ENCODE assay signal across 10 cellular contexts in the genomic region with DNA sequence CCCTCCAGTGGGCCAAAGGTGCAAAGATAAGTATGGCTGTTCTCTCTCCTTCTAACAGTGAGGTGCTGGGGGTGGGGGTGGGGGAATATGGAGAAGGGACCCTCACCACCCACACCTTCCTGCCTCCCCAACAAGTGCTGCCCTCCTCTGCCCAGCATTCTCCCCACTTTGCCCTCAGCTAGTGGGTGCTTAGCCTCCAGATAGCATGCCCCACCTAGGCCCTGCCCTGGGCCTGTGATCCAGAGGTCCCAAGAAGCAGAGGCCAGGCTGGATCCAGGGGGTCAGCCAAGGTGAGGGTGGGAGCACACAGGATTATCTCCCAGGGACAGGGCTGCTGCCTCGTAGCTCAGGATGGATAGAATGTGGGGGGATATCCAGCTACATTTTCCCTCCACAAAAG. TPM values are rescaled to one million over a fixed set of nuclear protein-coding genes. Genes with fewer than 3 reads are reported as not detected.
A peak's percentile ranks its signal among the peaks of the same experiment; 100 is the strongest.
DNase-seq lines count a peak whose midpoint lies in the region; ATAC-seq and TF ChIP-seq lines count a peak whose summit lies in the region.
"Had no signal": no experiment of that assay in that cellular context is flagged by ENCODE, and none has a peak within 500 bp of the region (broad histone marks: within the 10 kb centered on the region; RNA-seq: fewer than 3 reads in every experiment).

No MANE protein-coding gene starts in this region.

- peaks cover 70 to 91% (median 83%) of the 10 kb centered on the region in 10 experiments for H3K4me1 ChIP-seq in BLaER1 treated with 17β-estradiol and CSF1 and Interleukin-3, amounts not matched to agents 10 nM and 100 nM
- H3K4me1 ChIP-seq in MM.1S (ENCODE audit: low read length) (peaks cover 15% of the 10 kb centered on the region), ectodermal cell (ENCODE audit: control insufficient read depth, insufficient read depth, low read length) (peaks cover 15% of the 10 kb centered on the region)

- H2AFZ ChIP-seq in MM.1S (ENCODE audit: low read length) = peak overlapping the region; percentile 91; the same call in 1 of the 2 replicates

- TF ChIP-seq CTCF in MM.1S (IDR thresholded peaks at IDR 0.05; ENCODE audit: low read length) (no peak), nephron progenitor cell (IDR thresholded peaks at IDR 0.05) (no peak)

- peaks cover 11% of the 10 kb centered on the region for H3F3A ChIP-seq in MM.1S (ENCODE audit: insufficient read depth, low read length)

- no peaks in the 10 kb centered on the region for H3K9me3 ChIP-seq in BLaER1 treated with 17β-estradiol and CSF1 and Interleukin-3, amounts not matched to agents 10 nM and 100 nM (replicated peaks in 1 of 11)
- H3K9me3 ChIP-seq in MM.1S (replicated peaks; ENCODE audit: insufficient read depth, low read length) = no peaks in the 10 kb centered on the region
- H3K9me3 ChIP-seq in ectodermal cell (ENCODE audit: control insufficient read depth, low read length) = no peaks in the 10 kb centered on the region
- H3K9me3 ChIP-seq: SJSA1 had no signal

- peaks cover 55% of the 10 kb centered on the region for H3K4me1 Mint-ChIP-seq in nephron progenitor cell

- H3K27ac ChIP-seq in BLaER1 treated with 17β-estradiol and CSF1 and Interleukin-3, amounts not matched to agents 10 nM and 100 nM = peak overlapping the region; percentile 37 to 98 (median 96); a peak in 20 of 22 replicates
- H3K27ac ChIP-seq in MM.1S (ENCODE audit: low read length) (no peak overlapping the region), ectodermal cell (ENCODE audit: insufficient read depth, low read depth, low read length, poor library complexity, severe bottlenecking) (no peak overlapping the region)
- H3K27ac ChIP-seq: SJSA1 had no signal

- H3K36me3 ChIP-seq in BLaER1 treated with 17β-estradiol and CSF1 and Interleukin-3, amounts not matched to agents 10 nM and 100 nM = peaks cover 6 to 29% (median 10%) of the 10 kb centered on the region in 11 experiments; a peak in 19 of 22 replicates
- H3K36me3 ChIP-seq in MM.1S (replicated peaks; ENCODE audit: insufficient read depth, low read length) (no peaks in the 10 kb centered on the region), ectodermal cell (ENCODE audit: control insufficient read depth, insufficient read depth, low read length) (no peaks in the 10 kb centered on the region)
- H3K36me3 ChIP-seq: SJSA1 had no signal

- H3K9ac ChIP-seq in BLaER1 treated with 17β-estradiol and CSF1 and Interleukin-3, amounts not matched to agents 10 nM and 100 nM = peak overlapping the region; percentile 81 to 95 (median 91)
- peak overlapping the region; percentile 66; the same call in 1 of the 2 replicates for H3K9ac ChIP-seq in MM.1S (ENCODE audit: low read length)

- H3K9me2 ChIP-seq in MM.1S (replicated peaks; ENCODE audit: insufficient read depth, low read length) = no peaks in the 10 kb centered on the region

- DNase-seq in MM.1S (no peak), nephron progenitor cell (no peak), GM19240 (ENCODE audit: insufficient read length, low spot score) (no peak), NCI-H1436 treated with DMSO at 0.1 percent for 48 hours (lab: John Stamatoyannopoulos, UW) (no peak), NCI-H2227 (lab: John Stamatoyannopoulos, UW; ENCODE audit: unreplicated experiment) (no peak)
- DNase-seq: GF-D8 had no signal

- no peak for ATAC-seq in HG03135 (IDR thresholded peaks at IDR 0.05; ENCODE audit: unreplicated experiment)

- H3K27me3 Mint-ChIP-seq in nephron progenitor cell (ENCODE audit: low read depth, poor library complexity) = peaks cover 3% of the 10 kb centered on the region

- no peaks in the 10 kb centered on the region for H3K27me3 ChIP-seq in BLaER1 treated with 17β-estradiol and CSF1 and Interleukin-3, amounts not matched to agents 10 nM and 100 nM
- H3K27me3 ChIP-seq in MM.1S (replicated peaks; ENCODE audit: insufficient read depth, low read length) (no peaks in the 10 kb centered on the region), ectodermal cell (ENCODE audit: control insufficient read depth, insufficient read depth, low read length, poor library complexity, severe bottlenecking) (peaks cover 3% of the 10 kb centered on the region)
- H3K27me3 ChIP-seq: SJSA1 had no signal

- peak overlapping the region; percentile 77 to 97 (median 86) for H3K4me3 ChIP-seq in BLaER1 treated with 17β-estradiol and CSF1 and Interleukin-3, amounts not matched to agents 10 nM and 100 nM
- H3K4me3 ChIP-seq in MM.1S (ENCODE audit: low read length) (peak overlapping the region; percentile 90; the same call in 1 of the 2 replicates), ectodermal cell (ENCODE audit: insufficient read depth, low read depth, low read length) (peak overlapping the region; percentile 79)

- H3K79me2 ChIP-seq in MM.1S (ENCODE audit: low read length) = peaks cover 18% of the 10 kb centered on the region

- peaks cover 0 to 58% (median 35%) of the 10 kb centered on the region in 11 experiments; a peak in 16 of 22 replicates for H4K20me1 ChIP-seq in BLaER1 treated with 17β-estradiol and CSF1 and Interleukin-3, amounts not matched to agents 10 nM and 100 nM
- no peaks in the 10 kb centered on the region for H4K20me1 ChIP-seq in MM.1S (ENCODE audit: insufficient read depth, low read length)

- no peaks in the 10 kb centered on the region for H3K9me3 Mint-ChIP-seq in nephron progenitor cell

- WGBS in ectodermal cell, 2 experiments = 64 to 67% methylated on average over 1 of the region's 1 CpG

- H3K36me3 Mint-ChIP-seq in nephron progenitor cell (ENCODE audit: low read depth) = peaks cover 6% of the 10 kb centered on the region

- H3K27ac Mint-ChIP-seq in nephron progenitor cell = no peak overlapping the region

- peak overlapping the region; percentile 85 for H3K4me3 Mint-ChIP-seq in nephron progenitor cell

- H3K4me2 ChIP-seq in BLaER1 treated with 17β-estradiol and CSF1 and Interleukin-3, amounts not matched to agents 10 nM and 100 nM = peak overlapping the region; percentile 92 to 100 (median 99)
- H3K4me2 ChIP-seq in MM.1S (ENCODE audit: low read depth, low read length) = peak overlapping the region; percentile 87

RNA-seq across cellular contexts. Expression of gene ADISSP, which starts 1.2 kb away (rescaled TPM):
- polyA plus RNA-seq in ectodermal cell (2013, experiment 1 of 4) = 70.7 TPM
- polyA plus RNA-seq in ectodermal cell (2013, experiment 2 of 4) = 65.2 TPM
- 60.6 TPM for polyA plus RNA-seq in ectodermal cell (2013, experiment 3 of 4)
- polyA plus RNA-seq in ectodermal cell (2013, experiment 4 of 4) = 73.5 TPM

RNA-seq across cellular contexts. Expression of gene SPEF1, which starts 14.9 kb away (rescaled TPM):
- polyA plus RNA-seq in ectodermal cell (2013, experiment 1 of 4) = 0.50 TPM
- polyA plus RNA-seq in ectodermal cell (2013, experiment 2 of 4) = 0.39 TPM
- 0.37 TPM for polyA plus RNA-seq in ectodermal cell (2013, experiment 3 of 4)
- 0.45 TPM for polyA plus RNA-seq in ectodermal cell (2013, experiment 4 of 4)

RNA-seq across cellular contexts. Expression of gene CENPB, which starts 20.2 kb away (rescaled TPM):
- 43.6 TPM for polyA plus RNA-seq in ectodermal cell (2013, experiment 1 of 4)
- 49.4 TPM for polyA plus RNA-seq in ectodermal cell (2013, experiment 2 of 4)
- polyA plus RNA-seq in ectodermal cell (2013, experiment 3 of 4) = 35.0 TPM
- polyA plus RNA-seq in ectodermal cell (2013, experiment 4 of 4) = 40.1 TPM

RNA-seq across cellular contexts. Expression of gene CDC25B, which starts 29.7 kb away (rescaled TPM):
- 27.1 TPM for polyA plus RNA-seq in ectodermal cell (2013, experiment 1 of 4)
- polyA plus RNA-seq in ectodermal cell (2013, experiment 2 of 4) = 21.2 TPM
- polyA plus RNA-seq in ectodermal cell (2013, experiment 3 of 4) = 25.7 TPM
- polyA plus RNA-seq in ectodermal cell (2013, experiment 4 of 4) = 28.5 TPM

RNA-seq across cellular contexts. Expression of gene HSPA12B, which starts 33.9 kb away (rescaled TPM):
- 0.65 TPM for polyA plus RNA-seq in ectodermal cell (2013, experiment 1 of 4)
- 0.68 TPM for polyA plus RNA-seq in ectodermal cell (2013, experiment 2 of 4)
- polyA plus RNA-seq in ectodermal cell (2013, experiment 3 of 4) = 0.64 TPM
- polyA plus RNA-seq in ectodermal cell (2013, experiment 4 of 4) = 0.65 TPM

Comparison
In these comparisons a context has a peak if more than half of its experiments do, and no peak if none do; other contexts are left out.
1. H3K27ac ChIP-seq: peak in BLaER1 treated with 17β-estradiol and CSF1 and Interleukin-3, amounts not matched to agents 10 nM and 100 nM (11 of 11); none in MM.1S (single experiment) and ectodermal cell (single experiment).
2. Peak in every context shown above with its lines, with median percentiles within 50 percentile points of each other: H3K4me3 ChIP-seq.